ENCODE assay signal across 26 cellular contexts in the genomic region with DNA sequence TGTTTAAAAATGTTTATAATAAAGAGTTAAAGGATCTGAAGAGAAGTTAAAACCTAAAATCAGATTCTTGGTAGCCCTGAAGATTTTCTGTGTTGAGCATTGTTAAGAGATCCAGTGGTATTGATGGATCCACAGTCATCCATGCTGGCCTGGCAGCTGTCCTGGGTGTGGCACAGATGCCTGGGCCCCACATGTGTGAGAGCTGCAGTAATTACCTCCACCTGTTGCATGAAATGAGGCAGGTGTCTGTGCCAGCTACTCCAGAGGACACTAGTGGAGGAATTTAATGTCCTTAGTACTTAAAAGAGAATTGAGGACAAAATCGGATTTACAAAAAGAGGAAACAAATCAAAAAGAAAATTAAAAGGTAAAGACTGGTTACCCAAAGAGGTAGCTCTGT.
"Had no signal": no experiment of that assay in that cellular context is flagged by ENCODE, and none has a peak within 500 bp of the region (broad histone marks: within the 10 kb centered on the region; RNA-seq: fewer than 3 reads in every experiment).

No MANE protein-coding gene starts in this region.

- H3K27ac Mint-ChIP-seq: activated naive CD4-positive, alpha-beta T cell treated with anti-CD3 and anti-CD28 coated beads, Interleukin-2, amount 50 U/mL, for 72 hours; activated T-cell treated with anti-CD3 and anti-CD28 coated beads, Interleukin-2, amount 50 U/mL, for 24 hours; activated T-helper 17 cell treated with anti-CD3 and anti-CD28 coated beads, Interleukin-2, amount 50 U/mL, for 72 hours; dendritic cell treated with granulocyte-macrophage colony-stimulating factor and Interleukin-4, amounts not matched to agents 40 ng/mL and 50 ng/mL, for 4 days; naive thymus-derived CD8-positive, alpha-beta T cell; stimulated activated naive CD8-positive, alpha-beta T cell treated with anti-CD3 and anti-CD28 coated beads, Interleukin-15, Interleukin-2, amounts not matched to agents 100 ng/mL and 50 ng/mL, for 24 hours; WTC11 had no signal

- H3K27me3 ChIP-seq: brain microvascular endothelial cell, thyroid gland, upper lobe of right lung had no signal

- ATAC-seq: activated naive CD4-positive, alpha-beta T cell treated with anti-CD3 and anti-CD28 coated beads, Interleukin-2, amount 50 U/mL, for 72 hours; activated T-helper 17 cell treated with anti-CD3 and anti-CD28 coated beads, Interleukin-2, amount 50 U/mL, for 72 hours; left lobe of liver; lower lobe of right lung; naive thymus-derived CD8-positive, alpha-beta T cell; upper lobe of right lung; WTC11 had no signal

- FAIRE-seq: endometrium, kidney had no signal

- H3K36me3 ChIP-seq: brain microvascular endothelial cell, thyroid gland had no signal

- H3K4me3 Mint-ChIP-seq: activated T-cell treated with anti-CD3 and anti-CD28 coated beads, Interleukin-2, amount 50 U/mL, for 24 hours; activated T-helper 17 cell treated with anti-CD3 and anti-CD28 coated beads, Interleukin-2, amount 50 U/mL, for 72 hours; dendritic cell treated with granulocyte-macrophage colony-stimulating factor and Interleukin-4, amounts not matched to agents 40 ng/mL and 50 ng/mL, for 4 days; naive thymus-derived CD8-positive, alpha-beta T cell; stimulated activated naive CD8-positive, alpha-beta T cell treated with anti-CD3 and anti-CD28 coated beads, Interleukin-15, Interleukin-2, amounts not matched to agents 100 ng/mL and 50 ng/mL, for 24 hours; WTC11 had no signal

- H3K27ac ChIP-seq: brain microvascular endothelial cell, lower lobe of right lung, thyroid gland, upper lobe of right lung had no signal

- H3K4me1 ChIP-seq: lower lobe of right lung, upper lobe of right lung had no signal

- H3K4me3 ChIP-seq: lower lobe of right lung, thyroid gland, upper lobe of right lung had no signal

- H3K4me1 Mint-ChIP-seq: activated T-helper 17 cell treated with anti-CD3 and anti-CD28 coated beads, Interleukin-2, amount 50 U/mL, for 72 hours; naive thymus-derived CD8-positive, alpha-beta T cell; WTC11 had no signal

- H3K9me3 ChIP-seq: lower lobe of right lung, thyroid gland, upper lobe of right lung had no signal

- H3K9me3 Mint-ChIP-seq: activated naive CD4-positive, alpha-beta T cell treated with anti-CD3 and anti-CD28 coated beads, Interleukin-2, amount 50 U/mL, for 72 hours; activated T-helper 17 cell treated with anti-CD3 and anti-CD28 coated beads, Interleukin-2, amount 50 U/mL, for 72 hours had no signal

- DNase-seq: activated CD8-positive, alpha-beta memory T cell treated with anti-CD3 and anti-CD28 coated beads for 24 hours; activated CD8-positive, alpha-beta memory T cell treated with anti-CD3 and anti-CD28 coated beads, Interleukin-2, amount 50 U/mL, for 4 hours; activated T-cell treated with anti-CD3 and anti-CD28 coated beads, Interleukin-2, amount 50 U/mL, for 24 hours; aorta; brain microvascular endothelial cell; caudate nucleus; effector CD4-positive, alpha-beta T cell; erythroblast; foreskin fibroblast; kidney; lower lobe of right lung; mesendoderm; naive thymus-derived CD8-positive, alpha-beta T cell; retina; stimulated activated CD4-positive, alpha-beta T cell treated with anti-CD3 and anti-CD28 coated beads, Interleukin-1b, Interleukin-23, amount 100 ng/mL, for 48 hours; substantia nigra; T1000; thyroid gland; upper lobe of right lung had no signal

- H3K27me3 Mint-ChIP-seq: activated T-cell treated with anti-CD3 and anti-CD28 coated beads, Interleukin-2, amount 50 U/mL, for 24 hours; activated T-helper 17 cell treated with anti-CD3 and anti-CD28 coated beads, Interleukin-2, amount 50 U/mL, for 72 hours; dendritic cell treated with granulocyte-macrophage colony-stimulating factor and Interleukin-4, amounts not matched to agents 40 ng/mL and 50 ng/mL, for 4 days; stimulated activated naive CD8-positive, alpha-beta T cell treated with anti-CD3 and anti-CD28 coated beads, Interleukin-15, Interleukin-2, amounts not matched to agents 100 ng/mL and 50 ng/mL, for 24 hours had no signal
